Comparison of ENCODE assay signal across 30 cellular contexts in genomic region chr3:57292895-57293526, GRCh38. TPM values are rescaled to one million over a fixed set of nuclear protein-coding genes. Genes with fewer than 3 reads are reported as not detected.
"Had no signal": no experiment of that assay in that cellular context is flagged by ENCODE, and none has a peak within 500 bp of the region (broad histone marks: within the 10 kb centered on the region; RNA-seq: fewer than 3 reads in every experiment).

No MANE protein-coding gene starts in this region.

- FAIRE-seq: endometrium, islet of Langerhans, keratinocyte had no signal

- H3K4me3 ChIP-seq: colonic mucosa, esophagus squamous epithelium, gastroesophageal sphincter, left lung, lower lobe of right lung, mucosa of descending colon had no signal

- H3K4me1 ChIP-seq: colonic mucosa, esophagus squamous epithelium, gastroesophageal sphincter, left lung, lower lobe of right lung had no signal

- DNase-seq: cerebellar nuclear complex; colonic mucosa; cortex of kidney; effector CD8-positive, alpha-beta T cell; effector memory CD8-positive, alpha-beta T cell; endodermal cell; erythroblast; esophagus squamous epithelium; foreskin fibroblast; foreskin melanocyte; heart right ventricle; hippocampal formation; left cardiac atrium; left lung; lower lobe of right lung; mesenchymal stem cell; mucosa of descending colon had no signal

- H3K36me3 ChIP-seq: colonic mucosa, esophagus squamous epithelium, gastroesophageal sphincter, left lung, lower lobe of right lung had no signal

- H3K27me3 ChIP-seq: colonic mucosa, gastroesophageal sphincter, left lung had no signal

- H3K27ac ChIP-seq: colonic mucosa, epithelial cell of prostate, esophagus squamous epithelium, gastroesophageal sphincter, left lung, lower lobe of right lung had no signal

- ATAC-seq: effector memory CD8-positive, alpha-beta T cell; esophagus mucosa; gastroesophageal sphincter; left cardiac atrium; left lung; lower lobe of right lung; mucosa of descending colon had no signal

- H3K9me3 ChIP-seq: colonic mucosa, esophagus squamous epithelium, gastroesophageal sphincter, heart right ventricle, left lung, lower lobe of right lung, mucosa of descending colon had no signal

RNA-seq across cellular contexts. Expression of gene ASB14, which starts 0.5 kb away (rescaled TPM):
- total RNA-seq: chondrocyte, colonic mucosa, dermis microvascular lymphatic vessel endothelial cell, endodermal cell, esophagus mucosa, esophagus squamous epithelium, kidney epithelial cell, lower leg skin, lung microvascular endothelial cell, mesenteric fat pad, mesothelial cell of epicardium, mucosa of descending colon had no signal
- polyA plus RNA-seq: keratinocyte had no signal
